8 cellular contexts compared by ENCODE assay signal in the genomic region with DNA sequence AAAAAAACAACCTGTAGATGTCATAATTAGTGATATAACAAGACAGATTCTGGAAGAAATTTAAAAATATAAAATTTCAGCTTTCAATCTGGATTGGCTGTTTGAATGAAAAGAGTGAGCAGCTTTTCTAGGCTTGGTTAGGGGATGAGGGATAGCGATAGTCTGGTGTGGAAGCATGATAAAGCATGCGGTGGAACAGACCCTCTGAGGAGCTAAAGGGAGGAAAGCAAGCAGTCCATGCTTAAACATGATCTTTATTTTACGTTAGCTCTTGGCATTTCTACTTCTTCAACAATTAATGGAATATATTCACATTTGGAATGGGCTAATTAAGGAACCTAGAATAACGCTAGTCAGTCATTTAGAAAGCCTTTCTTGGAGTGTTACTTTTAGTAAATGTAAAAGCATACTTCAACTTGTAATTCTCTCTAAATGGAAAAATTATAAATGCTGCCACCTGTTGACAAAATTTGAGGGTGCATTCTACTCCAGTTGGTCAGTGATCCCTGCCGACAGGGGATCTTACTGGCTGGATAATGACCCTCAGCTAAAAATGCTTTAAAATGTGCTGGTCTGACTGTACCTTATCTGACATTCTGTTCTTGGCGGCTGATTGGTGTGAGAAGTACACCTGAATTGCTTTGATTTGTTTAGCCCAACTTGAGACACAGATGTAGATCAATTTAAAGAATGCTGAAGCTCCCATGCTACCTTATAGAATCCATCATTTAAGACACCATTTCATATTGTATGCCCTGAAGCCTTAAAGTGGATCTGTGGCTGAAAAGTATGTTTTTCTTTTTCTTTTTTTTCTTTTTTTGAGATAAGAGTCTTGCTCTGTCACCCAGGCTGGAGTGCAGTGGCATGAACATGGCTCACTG.
DNase-seq lines count a peak whose midpoint lies in the region; ATAC-seq, FAIRE-seq and TF ChIP-seq lines count a peak whose summit lies in the region.

No MANE protein-coding gene starts in this region.

- dilution Hi-C loops in endothelial cell of umbilical vein (cut with MboI; ENCODE audit: extremely low pct_ligation_motif_present, low sequenced_read_pairs) = no loop called here

- H3K9me1 ChIP-seq in endothelial cell of umbilical vein (replicated peaks; ENCODE audit: control insufficient read depth, extremely low read depth, insufficient read depth, low read length) = no peaks in the 10 kb centered on the region

- H3K9me3 ChIP-seq in Peyer's patch (no peaks in the 10 kb centered on the region), endothelial cell of umbilical vein (replicated peaks; ENCODE audit: control insufficient read depth, insufficient read depth, low read length) (no peaks in the 10 kb centered on the region), mucosa of descending colon (no peaks in the 10 kb centered on the region)

- no TSS peak for BruUV-seq in endothelial cell of umbilical vein (replicated peaks; lab: Mats Ljungman, UMichigan)

- intact Hi-C loops in endothelial cell of umbilical vein (cut with micrococcal nuclease) (loop anchor here (1.0 to 2.0 kb wide), 4 partner anchors 60 to 940 kb away; partner anchors contain the start of gene AK4), mucosa of descending colon (cut with DNase I, micrococcal nuclease) (no loop called here)

- H3K27me3 ChIP-seq in Peyer's patch = no peaks in the 10 kb centered on the region
- peaks cover 0 to 2% of the 10 kb centered on the region in 2 experiments for H3K27me3 ChIP-seq in endothelial cell of umbilical vein (ENCODE audit: control insufficient read depth in 2 of 2, insufficient read depth in 2 of 2, low read length in 2 of 2)

- no peak overlapping the region for H3K27ac ChIP-seq in 22Rv1
- H3K27ac ChIP-seq in Peyer's patch = no peak overlapping the region
- no peak overlapping the region for H3K27ac ChIP-seq in endothelial cell of umbilical vein (ENCODE audit: insufficient read depth, low read depth, low read length)

- DNase-seq in ELR (ENCODE audit: low read depth) (peak; percentile 61), Peyer's patch (no peak), endothelial cell of umbilical vein (ENCODE audit: low read depth, low spot score) (peak; percentile 67), mucosa of descending colon (peak in 1 of 3 donors; percentile 77)

- ATAC-seq in HG03354 (IDR thresholded peaks at IDR 0.05; ENCODE audit: poor library complexity, severe bottlenecking, unreplicated experiment) (peak; percentile 46), mucosa of descending colon (peak; percentile 51), GM21825 (IDR thresholded peaks at IDR 0.05; ENCODE audit: unreplicated experiment) (no peak), HG02840 (IDR thresholded peaks at IDR 0.05; ENCODE audit: low FRiP score, unreplicated experiment) (no peak)

- CTCF ChIA-PET in endothelial cell of umbilical vein (lab: Charles Lee) = interaction anchor here (0.9 to 2.2 kb wide), 21 partner anchors 8 to 1237 kb away, joined by 3 to 27 read pairs (median 5); no protein-coding TSS in a partner anchor

- TF ChIP-seq CTCF in 22Rv1 (IDR thresholded peaks at IDR 0.05) = peak; percentile 66
- TF ChIP-seq CTCF in Peyer's patch (IDR thresholded peaks at IDR 0.05) = peak in 5 of 6 experiments; percentile 36 to 68 (median 62)
- peak; percentile 39 to 42 for TF ChIP-seq CTCF in endothelial cell of umbilical vein (IDR thresholded peaks at IDR 0.05; ENCODE audit: extremely low read depth in 1 of 2, insufficient read depth in 1 of 2, low read depth in 1 of 2, low read length in 2 of 2)
- peak; percentile 31 for TF ChIP-seq CTCF in mucosa of descending colon (IDR thresholded peaks at IDR 0.05)

- H3K36me3 ChIP-seq in Peyer's patch (no peaks in the 10 kb centered on the region), endothelial cell of umbilical vein (ENCODE audit: control insufficient read depth in 2 of 2, extremely low read depth in 1 of 2, insufficient read depth in 2 of 2, low read length in 2 of 2) (no peaks in the 10 kb centered on the region), mucosa of descending colon (ENCODE audit: low read depth) (no peaks in the 10 kb centered on the region)

- H3K4me1 ChIP-seq in Peyer's patch (no peaks in the 10 kb centered on the region), endothelial cell of umbilical vein (ENCODE audit: control insufficient read depth, extremely low read depth, insufficient read depth, low read length) (no peaks in the 10 kb centered on the region), mucosa of descending colon (ENCODE audit: low read depth) (no peaks in the 10 kb centered on the region)

- peak; percentile 64 for FAIRE-seq in endothelial cell of umbilical vein (lab: Jason Lieb, UNC)

- H3K9ac ChIP-seq in endothelial cell of umbilical vein (replicated peaks; ENCODE audit: extremely low read depth, insufficient read depth, low read length) = no peak overlapping the region

- H4K20me1 ChIP-seq in endothelial cell of umbilical vein (replicated peaks; ENCODE audit: control insufficient read depth, extremely low read depth, insufficient read depth, low read length) = no peaks in the 10 kb centered on the region

- H3K4me2 ChIP-seq in endothelial cell of umbilical vein (ENCODE audit: insufficient read depth, low read length) = no peak overlapping the region

- H3K4me3 ChIP-seq in Peyer's patch (no peak overlapping the region), endothelial cell of umbilical vein (replicated peaks in 1 of 3; ENCODE audit: insufficient read depth in 1 of 3, low read depth in 1 of 3, low read length in 3 of 3) (no peak overlapping the region), mucosa of descending colon (no peak overlapping the region)

- no peak overlapping the region for H2AFZ ChIP-seq in endothelial cell of umbilical vein (ENCODE audit: low read depth, low read length)

- POLR2A ChIA-PET in endothelial cell of umbilical vein (lab: Charles Lee) = no interaction called here

- no peaks in the 10 kb centered on the region for H3K79me2 ChIP-seq in endothelial cell of umbilical vein (ENCODE audit: control insufficient read depth, insufficient read depth, low read length)

- TF ChIP-seq POLR2A in Peyer's patch (IDR thresholded peaks at IDR 0.05) (no peak), endothelial cell of umbilical vein (IDR thresholded peaks at IDR 0.05; ENCODE audit: low read depth, low read length) (no peak)

TF ChIP-seq in endothelial cell of umbilical vein, 7 proteins besides CTCF, POLR2A, EP300 and RAD21:
- TF ChIP-seq EZH2 (IDR thresholded peaks at IDR 0.05; ENCODE audit: borderline replicate concordance, low read depth, low read length, severe bottlenecking) (no peak), MYC (IDR thresholded peaks at IDR 0.05; ENCODE audit: low read depth, low read length) (no peak), JUN (IDR thresholded peaks at IDR 0.05; ENCODE audit: borderline replicate concordance, insufficient read depth, insufficient read length, low read depth) (no peak), POLR2AphosphoS5 (IDR thresholded peaks at IDR 0.05; ENCODE audit: insufficient read depth, low read depth, low read length) (no peak), GATA2 (IDR thresholded peaks at IDR 0.05; ENCODE audit: insufficient read depth, insufficient read length, low read depth, low read length) (no peak), FOS (IDR thresholded peaks at IDR 0.05; ENCODE audit: borderline replicate concordance, insufficient read depth, low read length) (no peak), MAX (IDR thresholded peaks at IDR 0.05; ENCODE audit: insufficient read depth, insufficient read length) (no peak)
TF ChIP-seq in endothelial cell of umbilical vein: peak in this region for 0.

Comparison
In these comparisons a context has a peak if more than half of its experiments do, and no peak if none do; other contexts are left out.
1. DNase-seq: peak in ELR (single experiment) and endothelial cell of umbilical vein (single experiment); none in Peyer's patch (0 of 3).
2. ATAC-seq: peak in HG03354 (single experiment) and mucosa of descending colon (single experiment); none in GM21825 (single experiment) and HG02840 (single experiment).
3. Peak in every context shown above with its lines, with median percentiles within 50 percentile points of each other: CTCF ChIP-seq.